In the genomic region with DNA sequence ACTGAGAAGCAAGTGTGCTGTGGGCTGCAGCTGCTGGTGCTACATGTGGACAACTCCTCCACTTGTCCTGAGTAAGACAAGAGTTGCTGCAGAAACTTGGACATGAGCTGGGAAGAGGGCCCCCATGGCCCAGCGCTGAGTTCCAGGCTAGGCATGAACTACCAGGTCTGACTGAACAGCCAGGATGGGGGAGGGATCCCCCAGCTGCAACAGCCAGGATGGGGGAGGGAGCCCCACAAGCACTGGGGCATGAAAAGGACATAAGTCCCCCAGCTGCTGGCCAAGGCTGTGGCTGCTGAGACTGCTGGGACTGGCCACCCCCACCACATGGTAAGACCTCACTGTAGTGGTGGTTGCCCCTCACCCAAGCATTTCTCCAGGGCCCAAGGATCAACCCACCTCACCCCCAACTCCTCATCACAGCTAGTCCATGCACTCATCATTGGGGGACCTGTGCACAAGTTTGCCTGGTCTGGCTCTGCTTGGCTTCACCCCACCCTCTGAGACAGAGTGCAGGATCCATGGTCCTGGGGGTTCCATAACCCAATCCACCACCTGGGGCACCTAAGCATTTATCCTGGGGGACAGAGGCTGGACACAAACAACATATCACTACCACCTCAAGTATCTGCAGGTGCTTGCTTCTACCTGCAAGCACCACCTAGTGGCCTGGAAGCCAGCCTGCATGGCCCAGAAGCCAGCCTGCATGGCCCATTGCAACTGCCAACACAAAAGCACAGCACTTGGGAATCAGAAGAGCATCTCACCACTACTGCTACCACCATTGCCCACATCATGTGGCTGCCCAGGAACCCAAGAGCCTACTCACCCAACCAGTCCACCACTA, we compare ENCODE assay signal across 8 cellular contexts.
A peak's percentile ranks its signal among the peaks of the same experiment; 100 is the strongest.
DNase-seq lines count a peak whose midpoint lies in the region; ATAC-seq, FAIRE-seq and TF ChIP-seq lines count a peak whose summit lies in the region.

No MANE protein-coding gene starts in this region.

- H3K4me1 ChIP-seq in pancreas: no peaks in the 10 kb centered on the region

- DNase-seq in GM12865 (ENCODE audit: low read depth) (peak; percentile 83), NB4 (ENCODE audit: low read depth) (peak; percentile 33), bronchial epithelial cell (ENCODE audit: low read depth) (peak; percentile 42), pancreas (peak in 2 of 6 donors; percentile 26 to 38), NOMO-1 treated with dmso at 0.1 percent for 144 hours (lab: John Stamatoyannopoulos, UW; ENCODE audit: unreplicated experiment) (no peak), UCSD-AML1 (lab: John Stamatoyannopoulos, UW; ENCODE audit: unreplicated experiment) (no peak)

- H3K36me3 ChIP-seq in bronchial epithelial cell (ENCODE audit: control insufficient read depth, insufficient read depth, low read length) (no peaks in the 10 kb centered on the region), pancreas (no peaks in the 10 kb centered on the region)

- H3K4me3 ChIP-seq in GM12865 (ENCODE audit: low read depth, low read length): no peak overlapping the region
- H3K4me3 ChIP-seq in NB4 (ENCODE audit: low read depth, low read length): no peak overlapping the region
- H3K4me3 ChIP-seq in bronchial epithelial cell (ENCODE audit: low read depth, low read length): no peak overlapping the region
- H3K4me3 ChIP-seq in pancreas: no peak overlapping the region

- TF ChIP-seq POLR2A in NB4 (IDR thresholded peaks at IDR 0.05; ENCODE audit: extremely low read depth, insufficient read length): no peak

- H3K27ac ChIP-seq in pancreas: no peak overlapping the region

- intact Hi-C loops in pancreas (cut with DNase I): no loop called here

- H3K9me3 ChIP-seq in pancreas: no peaks in the 10 kb centered on the region

- ATAC-seq in GM21786 (IDR thresholded peaks at IDR 0.05; ENCODE audit: unreplicated experiment) (peak; percentile 69), pancreas (peak in 3 of 4 donors; percentile 23 to 52 (median 36)), GM18861 (IDR thresholded peaks at IDR 0.05; ENCODE audit: unreplicated experiment) (no peak)

- peak; percentile 78 for TF ChIP-seq CTCF in GM12865 (IDR thresholded peaks at IDR 0.05; ENCODE audit: insufficient read depth, low read depth, low read length, missing control alignments)
- peak; percentile 23 for TF ChIP-seq CTCF in NB4 (IDR thresholded peaks at IDR 0.05; ENCODE audit: low read depth, low read length)
- peak; percentile 89 for TF ChIP-seq CTCF in bronchial epithelial cell (IDR thresholded peaks at IDR 0.05; ENCODE audit: insufficient read depth, low read length, severe bottlenecking)
- peak in 2 of 4 donors; percentile 14 to 33 for TF ChIP-seq CTCF in pancreas (IDR thresholded peaks at IDR 0.05)

- peak; percentile 47 for FAIRE-seq in bronchial epithelial cell (lab: Jason Lieb, UNC)
- no peak for FAIRE-seq in pancreas (lab: Jason Lieb, UNC)

- no peaks in the 10 kb centered on the region for H3K27me3 ChIP-seq in bronchial epithelial cell (ENCODE audit: control insufficient read depth, insufficient read depth, low read length)
- H3K27me3 ChIP-seq in pancreas: no peaks in the 10 kb centered on the region

- 95 to 100% methylated on average over 1 of the region's 1 CpG for WGBS in pancreas, 2 donors

Comparison
In these comparisons a context has a peak if more than half of its experiments do, and no peak if none do; other contexts are left out.
1. DNase-seq: peak in GM12865 (single experiment), NB4 (single experiment) and bronchial epithelial cell (single experiment); none in NOMO-1 treated with dmso at 0.1 percent for 144 hours (single experiment) and UCSD-AML1 (single experiment).